In the genomic region with DNA sequence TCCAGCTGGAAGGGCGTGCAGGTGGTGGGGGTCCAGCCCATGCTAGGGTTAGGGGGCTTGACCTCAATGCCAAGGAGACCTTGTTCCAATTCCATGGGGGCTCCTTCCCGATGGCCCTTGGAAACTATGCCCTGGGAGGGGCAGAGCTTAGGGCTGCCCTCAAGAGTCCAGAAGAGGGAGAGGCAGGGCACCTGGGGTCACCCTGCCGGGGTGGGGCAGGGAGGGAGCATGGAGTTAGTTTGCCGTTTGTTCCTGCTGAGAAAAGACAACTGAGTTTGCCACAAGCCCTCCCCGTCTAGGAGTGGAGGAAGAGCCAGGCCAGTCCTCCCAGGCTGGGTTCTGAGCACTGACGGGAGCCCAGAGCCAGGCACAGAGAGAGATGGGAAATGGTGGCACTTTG, we compare ENCODE assay signal across 14 cellular contexts.
"Had no signal": no experiment of that assay in that cellular context is flagged by ENCODE, and none has a peak within 500 bp of the region (broad histone marks: within the 10 kb centered on the region; RNA-seq: fewer than 3 reads in every experiment).

No MANE protein-coding gene starts in this region.

- H3K36me3 ChIP-seq: prostate gland had no signal

- H3K9me3 ChIP-seq: prostate gland, right lobe of liver had no signal

- H3K36me3 Mint-ChIP-seq: activated naive CD4-positive, alpha-beta T cell treated with anti-CD3 and anti-CD28 coated beads, Interleukin-2, amount 10 ng/mL, durations not matched to agents 7 days and 5 days; naive thymus-derived CD8-positive, alpha-beta T cell had no signal

- H3K9me3 Mint-ChIP-seq: activated B cell treated with CpG ODN at 0.5 μM for 24 hours; activated CD4-positive, alpha-beta T cell treated with anti-CD3 and anti-CD28 coated beads, Interleukin-2, amount 10 ng/mL, durations not matched to agents 24 days and 14 days; activated naive CD4-positive, alpha-beta T cell treated with anti-CD3 and anti-CD28 coated beads, Interleukin-2, amount 10 ng/mL, durations not matched to agents 7 days and 5 days; activated T-helper 17 cell treated with anti-CD3 and anti-CD28 coated beads, Interleukin-2, amount 50 U/mL, for 72 hours; dendritic cell treated with granulocyte-macrophage colony-stimulating factor and Interleukin-4, amounts not matched to agents 40 ng/mL and 50 ng/mL, for 4 days had no signal

- H3K27ac ChIP-seq: prostate gland, right lobe of liver had no signal

- DNase-seq: activated B cell treated with CpG ODN at 0.5 μM for 24 hours; activated CD4-positive, alpha-beta T cell treated with anti-CD3 and anti-CD28 coated beads, Interleukin-2, amount 10 ng/mL, durations not matched to agents 24 days and 14 days; activated naive CD4-positive, alpha-beta T cell treated with anti-CD3 and anti-CD28 coated beads, Interleukin-2, amount 10 ng/mL, durations not matched to agents 7 days and 5 days; activated T-cell treated with anti-CD3 and anti-CD28 coated beads for 4 hours; caudate nucleus; nucleus accumbens; right lobe of liver; stimulated activated CD4-positive, alpha-beta T cell treated with anti-CD3 and anti-CD28 coated beads, Interleukin-12 subunit alpha, Interleukin-12 subunit beta, amount 100 ng/mL, for 4 hours; stimulated activated naive CD4-positive, alpha-beta T cell treated with Interleukin-2 at 50 U/mL for 16 hours; T-helper 2 cell had no signal

- H3K4me3 ChIP-seq: prostate gland, right lobe of liver had no signal

- H3K4me1 Mint-ChIP-seq: activated B cell treated with CpG ODN at 0.5 μM for 24 hours; activated CD4-positive, alpha-beta T cell treated with anti-CD3 and anti-CD28 coated beads, Interleukin-2, amount 10 ng/mL, durations not matched to agents 24 days and 14 days; activated naive CD4-positive, alpha-beta T cell treated with anti-CD3 and anti-CD28 coated beads, Interleukin-2, amount 10 ng/mL, durations not matched to agents 7 days and 5 days; activated T-helper 17 cell treated with anti-CD3 and anti-CD28 coated beads, Interleukin-2, amount 50 U/mL, for 72 hours; naive thymus-derived CD8-positive, alpha-beta T cell had no signal

- H3K27ac Mint-ChIP-seq: activated B cell treated with CpG ODN at 0.5 μM for 24 hours; activated CD4-positive, alpha-beta T cell treated with anti-CD3 and anti-CD28 coated beads, Interleukin-2, amount 10 ng/mL, durations not matched to agents 24 days and 14 days; activated naive CD4-positive, alpha-beta T cell treated with anti-CD3 and anti-CD28 coated beads, Interleukin-2, amount 10 ng/mL, durations not matched to agents 7 days and 5 days; activated T-helper 17 cell treated with anti-CD3 and anti-CD28 coated beads, Interleukin-2, amount 50 U/mL, for 72 hours; dendritic cell treated with granulocyte-macrophage colony-stimulating factor and Interleukin-4, amounts not matched to agents 40 ng/mL and 50 ng/mL, for 4 days; naive thymus-derived CD8-positive, alpha-beta T cell had no signal

- H3K4me3 Mint-ChIP-seq: activated B cell treated with CpG ODN at 0.5 μM for 24 hours; activated CD4-positive, alpha-beta T cell treated with anti-CD3 and anti-CD28 coated beads, Interleukin-2, amount 10 ng/mL, durations not matched to agents 24 days and 14 days; activated naive CD4-positive, alpha-beta T cell treated with anti-CD3 and anti-CD28 coated beads, Interleukin-2, amount 10 ng/mL, durations not matched to agents 7 days and 5 days; activated T-helper 17 cell treated with anti-CD3 and anti-CD28 coated beads, Interleukin-2, amount 50 U/mL, for 72 hours; dendritic cell treated with granulocyte-macrophage colony-stimulating factor and Interleukin-4, amounts not matched to agents 40 ng/mL and 50 ng/mL, for 4 days; naive thymus-derived CD8-positive, alpha-beta T cell had no signal

- H3K27me3 ChIP-seq: right lobe of liver had no signal

- H3K4me1 ChIP-seq: prostate gland, right lobe of liver had no signal

- ATAC-seq: activated T-helper 17 cell treated with anti-CD3 and anti-CD28 coated beads, Interleukin-2, amount 50 U/mL, for 72 hours; naive thymus-derived CD8-positive, alpha-beta T cell had no signal

- H3K27me3 Mint-ChIP-seq: activated CD4-positive, alpha-beta T cell treated with anti-CD3 and anti-CD28 coated beads, Interleukin-2, amount 10 ng/mL, durations not matched to agents 24 days and 14 days; activated naive CD4-positive, alpha-beta T cell treated with anti-CD3 and anti-CD28 coated beads, Interleukin-2, amount 10 ng/mL, durations not matched to agents 7 days and 5 days; activated T-helper 17 cell treated with anti-CD3 and anti-CD28 coated beads, Interleukin-2, amount 50 U/mL, for 72 hours had no signal
